Comparison of ENCODE assay signal across 1 cellular context in the genomic region with DNA sequence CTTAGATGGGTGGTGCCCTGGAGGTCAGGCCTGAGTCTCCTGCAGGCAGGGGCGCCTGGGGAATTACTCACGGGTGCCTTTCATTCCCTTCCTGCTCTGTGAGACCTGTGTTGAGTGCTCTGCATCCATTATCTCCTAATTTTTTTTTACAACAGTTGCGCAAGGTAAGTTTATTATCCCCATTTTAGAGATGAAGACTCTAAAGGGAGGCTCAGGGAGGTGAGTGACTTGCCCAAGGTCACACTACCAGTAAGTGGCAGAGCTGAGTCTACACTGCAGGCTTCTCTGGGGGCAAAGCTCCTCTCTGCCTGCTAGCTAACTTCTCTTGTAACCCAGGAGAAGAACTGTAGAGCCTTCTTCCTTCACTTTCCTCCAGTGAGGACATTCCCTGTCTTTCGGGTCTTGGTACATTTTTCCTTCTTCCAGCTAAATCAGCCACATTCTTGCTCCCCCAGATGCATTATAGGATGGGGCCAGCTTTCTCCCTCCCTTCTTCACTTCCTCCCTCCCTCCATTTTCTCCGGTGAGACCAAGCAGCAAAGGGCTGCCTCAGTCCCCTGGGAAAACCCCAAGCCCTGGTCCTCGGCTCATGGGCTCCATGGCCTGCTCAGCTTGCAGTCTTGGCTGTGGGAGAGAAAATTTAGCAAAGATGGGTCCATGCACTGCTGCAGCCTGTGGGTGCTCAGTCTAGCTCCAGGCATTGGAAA.
TF ChIP-seq lines count a peak whose summit lies in the region.

No MANE protein-coding gene starts in this region.

TF ChIP-seq in WTC11, 78 proteins besides CTCF, POLR2A, EP300 and RAD21 (continued from another document):
- TF ChIP-seq, protein P1, sequence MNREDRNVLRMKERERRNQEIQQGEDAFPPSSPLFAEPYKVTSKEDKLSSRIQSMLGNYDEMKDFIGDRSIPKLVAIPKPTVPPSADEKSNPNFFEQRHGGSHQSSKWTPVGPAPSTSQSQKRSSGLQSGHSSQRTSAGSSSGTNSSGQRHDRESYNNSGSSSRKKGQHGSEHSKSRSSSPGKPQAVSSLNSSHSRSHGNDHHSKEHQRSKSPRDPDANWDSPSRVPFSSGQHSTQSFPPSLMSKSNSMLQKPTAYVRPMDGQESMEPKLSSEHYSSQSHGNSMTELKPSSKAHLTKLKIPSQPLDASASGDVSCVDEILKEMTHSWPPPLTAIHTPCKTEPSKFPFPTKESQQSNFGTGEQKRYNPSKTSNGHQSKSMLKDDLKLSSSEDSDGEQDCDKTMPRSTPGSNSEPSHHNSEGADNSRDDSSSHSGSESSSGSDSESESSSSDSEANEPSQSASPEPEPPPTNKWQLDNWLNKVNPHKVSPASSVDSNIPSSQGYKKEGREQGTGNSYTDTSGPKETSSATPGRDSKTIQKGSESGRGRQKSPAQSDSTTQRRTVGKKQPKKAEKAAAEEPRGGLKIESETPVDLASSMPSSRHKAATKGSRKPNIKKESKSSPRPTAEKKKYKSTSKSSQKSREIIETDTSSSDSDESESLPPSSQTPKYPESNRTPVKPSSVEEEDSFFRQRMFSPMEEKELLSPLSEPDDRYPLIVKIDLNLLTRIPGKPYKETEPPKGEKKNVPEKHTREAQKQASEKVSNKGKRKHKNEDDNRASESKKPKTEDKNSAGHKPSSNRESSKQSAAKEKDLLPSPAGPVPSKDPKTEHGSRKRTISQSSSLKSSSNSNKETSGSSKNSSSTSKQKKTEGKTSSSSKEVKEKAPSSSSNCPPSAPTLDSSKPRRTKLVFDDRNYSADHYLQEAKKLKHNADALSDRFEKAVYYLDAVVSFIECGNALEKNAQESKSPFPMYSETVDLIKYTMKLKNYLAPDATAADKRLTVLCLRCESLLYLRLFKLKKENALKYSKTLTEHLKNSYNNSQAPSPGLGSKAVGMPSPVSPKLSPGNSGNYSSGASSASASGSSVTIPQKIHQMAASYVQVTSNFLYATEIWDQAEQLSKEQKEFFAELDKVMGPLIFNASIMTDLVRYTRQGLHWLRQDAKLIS (CRISPR knock-in tag; IDR thresholded peaks at IDR 0.05; ENCODE audit: borderline replicate concordance), result no peak
- TF ChIP-seq TEAD4 (CRISPR knock-in tag; IDR thresholded peaks at IDR 0.05) (no peak), RELA (CRISPR knock-in tag; IDR thresholded peaks at IDR 0.05; ENCODE audit: borderline replicate concordance) (no peak), JAZF1 (CRISPR knock-in tag; IDR thresholded peaks at IDR 0.05) (no peak), CREM (CRISPR knock-in tag; IDR thresholded peaks at IDR 0.05) (no peak), SMAD3 (CRISPR knock-in tag; IDR thresholded peaks at IDR 0.05; ENCODE audit: borderline replicate concordance) (no peak), NFE2L1 (CRISPR knock-in tag; IDR thresholded peaks at IDR 0.05) (no peak), TEAD1 (CRISPR knock-in tag; IDR thresholded peaks at IDR 0.05) (no peak), FOXK1 (CRISPR knock-in tag; IDR thresholded peaks at IDR 0.05) (no peak), ZNF232 (CRISPR knock-in tag; IDR thresholded peaks at IDR 0.05) (no peak)
- TF ChIP-seq, protein P2, sequence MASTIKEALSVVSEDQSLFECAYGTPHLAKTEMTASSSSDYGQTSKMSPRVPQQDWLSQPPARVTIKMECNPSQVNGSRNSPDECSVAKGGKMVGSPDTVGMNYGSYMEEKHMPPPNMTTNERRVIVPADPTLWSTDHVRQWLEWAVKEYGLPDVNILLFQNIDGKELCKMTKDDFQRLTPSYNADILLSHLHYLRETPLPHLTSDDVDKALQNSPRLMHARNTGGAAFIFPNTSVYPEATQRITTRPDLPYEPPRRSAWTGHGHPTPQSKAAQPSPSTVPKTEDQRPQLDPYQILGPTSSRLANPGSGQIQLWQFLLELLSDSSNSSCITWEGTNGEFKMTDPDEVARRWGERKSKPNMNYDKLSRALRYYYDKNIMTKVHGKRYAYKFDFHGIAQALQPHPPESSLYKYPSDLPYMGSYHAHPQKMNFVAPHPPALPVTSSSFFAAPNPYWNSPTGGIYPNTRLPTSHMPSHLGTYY (CRISPR knock-in tag; IDR thresholded peaks at IDR 0.05), result no peak
- TF ChIP-seq, protein P3, sequence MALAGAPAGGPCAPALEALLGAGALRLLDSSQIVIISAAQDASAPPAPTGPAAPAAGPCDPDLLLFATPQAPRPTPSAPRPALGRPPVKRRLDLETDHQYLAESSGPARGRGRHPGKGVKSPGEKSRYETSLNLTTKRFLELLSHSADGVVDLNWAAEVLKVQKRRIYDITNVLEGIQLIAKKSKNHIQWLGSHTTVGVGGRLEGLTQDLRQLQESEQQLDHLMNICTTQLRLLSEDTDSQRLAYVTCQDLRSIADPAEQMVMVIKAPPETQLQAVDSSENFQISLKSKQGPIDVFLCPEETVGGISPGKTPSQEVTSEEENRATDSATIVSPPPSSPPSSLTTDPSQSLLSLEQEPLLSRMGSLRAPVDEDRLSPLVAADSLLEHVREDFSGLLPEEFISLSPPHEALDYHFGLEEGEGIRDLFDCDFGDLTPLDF (CRISPR knock-in tag; IDR thresholded peaks at IDR 0.05), result no peak
- TF ChIP-seq, protein P4, sequence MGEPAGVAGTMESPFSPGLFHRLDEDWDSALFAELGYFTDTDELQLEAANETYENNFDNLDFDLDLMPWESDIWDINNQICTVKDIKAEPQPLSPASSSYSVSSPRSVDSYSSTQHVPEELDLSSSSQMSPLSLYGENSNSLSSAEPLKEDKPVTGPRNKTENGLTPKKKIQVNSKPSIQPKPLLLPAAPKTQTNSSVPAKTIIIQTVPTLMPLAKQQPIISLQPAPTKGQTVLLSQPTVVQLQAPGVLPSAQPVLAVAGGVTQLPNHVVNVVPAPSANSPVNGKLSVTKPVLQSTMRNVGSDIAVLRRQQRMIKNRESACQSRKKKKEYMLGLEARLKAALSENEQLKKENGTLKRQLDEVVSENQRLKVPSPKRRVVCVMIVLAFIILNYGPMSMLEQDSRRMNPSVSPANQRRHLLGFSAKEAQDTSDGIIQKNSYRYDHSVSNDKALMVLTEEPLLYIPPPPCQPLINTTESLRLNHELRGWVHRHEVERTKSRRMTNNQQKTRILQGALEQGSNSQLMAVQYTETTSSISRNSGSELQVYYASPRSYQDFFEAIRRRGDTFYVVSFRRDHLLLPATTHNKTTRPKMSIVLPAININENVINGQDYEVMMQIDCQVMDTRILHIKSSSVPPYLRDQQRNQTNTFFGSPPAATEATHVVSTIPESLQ (CRISPR knock-in tag; IDR thresholded peaks at IDR 0.05), result no peak
- TF ChIP-seq, protein P5, sequence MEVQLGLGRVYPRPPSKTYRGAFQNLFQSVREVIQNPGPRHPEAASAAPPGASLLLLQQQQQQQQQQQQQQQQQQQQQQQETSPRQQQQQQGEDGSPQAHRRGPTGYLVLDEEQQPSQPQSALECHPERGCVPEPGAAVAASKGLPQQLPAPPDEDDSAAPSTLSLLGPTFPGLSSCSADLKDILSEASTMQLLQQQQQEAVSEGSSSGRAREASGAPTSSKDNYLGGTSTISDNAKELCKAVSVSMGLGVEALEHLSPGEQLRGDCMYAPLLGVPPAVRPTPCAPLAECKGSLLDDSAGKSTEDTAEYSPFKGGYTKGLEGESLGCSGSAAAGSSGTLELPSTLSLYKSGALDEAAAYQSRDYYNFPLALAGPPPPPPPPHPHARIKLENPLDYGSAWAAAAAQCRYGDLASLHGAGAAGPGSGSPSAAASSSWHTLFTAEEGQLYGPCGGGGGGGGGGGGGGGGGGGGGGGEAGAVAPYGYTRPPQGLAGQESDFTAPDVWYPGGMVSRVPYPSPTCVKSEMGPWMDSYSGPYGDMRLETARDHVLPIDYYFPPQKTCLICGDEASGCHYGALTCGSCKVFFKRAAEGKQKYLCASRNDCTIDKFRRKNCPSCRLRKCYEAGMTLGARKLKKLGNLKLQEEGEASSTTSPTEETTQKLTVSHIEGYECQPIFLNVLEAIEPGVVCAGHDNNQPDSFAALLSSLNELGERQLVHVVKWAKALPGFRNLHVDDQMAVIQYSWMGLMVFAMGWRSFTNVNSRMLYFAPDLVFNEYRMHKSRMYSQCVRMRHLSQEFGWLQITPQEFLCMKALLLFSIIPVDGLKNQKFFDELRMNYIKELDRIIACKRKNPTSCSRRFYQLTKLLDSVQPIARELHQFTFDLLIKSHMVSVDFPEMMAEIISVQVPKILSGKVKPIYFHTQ (CRISPR knock-in tag; IDR thresholded peaks at IDR 0.05), result no peak
- TF ChIP-seq, protein P6, sequence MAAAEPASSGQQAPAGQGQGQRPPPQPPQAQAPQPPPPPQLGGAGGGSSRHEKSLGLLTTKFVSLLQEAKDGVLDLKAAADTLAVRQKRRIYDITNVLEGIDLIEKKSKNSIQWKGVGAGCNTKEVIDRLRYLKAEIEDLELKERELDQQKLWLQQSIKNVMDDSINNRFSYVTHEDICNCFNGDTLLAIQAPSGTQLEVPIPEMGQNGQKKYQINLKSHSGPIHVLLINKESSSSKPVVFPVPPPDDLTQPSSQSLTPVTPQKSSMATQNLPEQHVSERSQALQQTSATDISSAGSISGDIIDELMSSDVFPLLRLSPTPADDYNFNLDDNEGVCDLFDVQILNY (CRISPR knock-in tag; IDR thresholded peaks at IDR 0.05), result no peak
- TF ChIP-seq, protein P7, sequence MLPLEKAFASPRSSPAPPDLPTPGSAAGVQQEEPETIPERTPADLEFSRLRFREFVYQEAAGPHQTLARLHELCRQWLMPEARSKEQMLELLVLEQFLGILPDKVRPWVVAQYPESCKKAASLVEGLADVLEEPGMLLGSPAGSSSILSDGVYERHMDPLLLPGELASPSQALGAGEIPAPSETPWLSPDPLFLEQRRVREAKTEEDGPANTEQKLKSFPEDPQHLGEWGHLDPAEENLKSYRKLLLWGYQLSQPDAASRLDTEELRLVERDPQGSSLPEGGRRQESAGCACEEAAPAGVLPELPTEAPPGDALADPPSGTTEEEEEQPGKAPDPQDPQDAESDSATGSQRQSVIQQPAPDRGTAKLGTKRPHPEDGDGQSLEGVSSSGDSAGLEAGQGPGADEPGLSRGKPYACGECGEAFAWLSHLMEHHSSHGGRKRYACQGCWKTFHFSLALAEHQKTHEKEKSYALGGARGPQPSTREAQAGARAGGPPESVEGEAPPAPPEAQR (CRISPR knock-in tag; IDR thresholded peaks at IDR 0.05), result no peak
